ENCODE assay signal across 8 cellular contexts in the genomic region with DNA sequence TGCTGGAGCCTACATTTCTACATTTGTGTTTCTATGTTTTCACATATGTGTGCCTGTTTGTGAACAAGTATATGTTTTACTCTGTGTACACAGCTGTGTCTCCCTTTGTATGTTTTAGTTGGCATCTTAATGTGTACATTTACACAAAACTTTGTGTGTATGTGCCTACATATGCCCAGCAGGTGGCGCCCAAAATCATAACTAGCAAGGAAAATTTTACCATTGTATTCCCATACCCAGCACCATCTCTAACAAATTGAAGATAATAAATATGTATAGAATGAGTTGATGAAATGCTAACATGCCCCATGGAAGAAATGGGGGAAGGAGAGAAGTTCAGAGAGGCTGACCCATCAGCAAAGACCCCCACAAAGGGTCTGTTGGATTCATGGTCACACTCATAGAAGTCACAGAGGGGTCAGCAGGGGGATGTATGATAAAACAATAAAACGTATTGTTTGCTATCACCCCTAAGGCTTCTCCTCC. TPM values are rescaled to one million over a fixed set of nuclear protein-coding genes. Genes with fewer than 3 reads are reported as not detected.
DNase-seq lines count a peak whose midpoint lies in the region; ATAC-seq and TF ChIP-seq lines count a peak whose summit lies in the region.

No MANE protein-coding gene starts in this region.

- no peak for TF ChIP-seq POLR2A in GM18505 (IDR thresholded peaks at IDR 0.05; ENCODE audit: borderline replicate concordance, extremely low read depth, insufficient read depth, insufficient read length)

- intact Hi-C loops in activated naive CD4-positive, alpha-beta T cell treated with anti-CD3 and anti-CD28 coated beads for 36 hours (cut with micrococcal nuclease), result loop anchor here (1.0 to 2.0 kb wide), 5 partner anchors 100 to 399 kb away; a partner anchor contains a TSS
- intact Hi-C loops in head of caudate nucleus (cut with DNase I), result loop anchor here (10.0 kb wide), 1 partner anchor 269 kb away; a partner anchor contains a TSS

- ATAC-seq in SK-N-SH treated with all-trans-retinoic acid at 6 μM for 48 hours, result peak; percentile 90
- no peak for ATAC-seq in HG03097 (IDR thresholded peaks at IDR 0.05; ENCODE audit: low FRiP score, unreplicated experiment)
- ATAC-seq in GM18505 (IDR thresholded peaks at IDR 0.05; ENCODE audit: unreplicated experiment), result no peak

- H3K4me3 Mint-ChIP-seq in activated naive CD4-positive, alpha-beta T cell treated with anti-CD3 and anti-CD28 coated beads for 36 hours, result no peak overlapping the region

- no peaks in the 10 kb centered on the region for H3K27me3 Mint-ChIP-seq in activated naive CD4-positive, alpha-beta T cell treated with anti-CD3 and anti-CD28 coated beads for 36 hours (ENCODE audit: low read depth)

- peaks cover 12% of the 10 kb centered on the region for H3K9me3 Mint-ChIP-seq in activated naive CD4-positive, alpha-beta T cell treated with anti-CD3 and anti-CD28 coated beads for 36 hours

- DNase-seq in NCI-H1048 (lab: John Stamatoyannopoulos, UW), result peak; percentile 24
- DNase-seq in activated naive CD4-positive, alpha-beta T cell treated with anti-CD3 and anti-CD28 coated beads for 36 hours, result peak; percentile 89
- peak; percentile 37 to 93 (median 80) for DNase-seq in head of caudate nucleus
- peak; percentile 37 for DNase-seq in pulmonary artery endothelial cell (ENCODE audit: low read depth, low spot score)

- TF ChIP-seq CTCF in GM12872 (IDR thresholded peaks at IDR 0.05; ENCODE audit: insufficient read depth, low read depth, low read length), result peak; percentile 61

- H3K4me1 Mint-ChIP-seq in activated naive CD4-positive, alpha-beta T cell treated with anti-CD3 and anti-CD28 coated beads for 36 hours (ENCODE audit: low read depth), result peaks cover 24% of the 10 kb centered on the region

- CTCF ChIA-PET in activated naive CD4-positive, alpha-beta T cell treated with anti-CD3 and anti-CD28 coated beads for 36 hours (lab: Charles Lee), result interaction anchor here (0.5 to 5.6 kb wide), 40 partner anchors 10 to 1347 kb away, joined by 3 to 75 read pairs (median 5); no protein-coding TSS in a partner anchor

- H3K27ac Mint-ChIP-seq in activated naive CD4-positive, alpha-beta T cell treated with anti-CD3 and anti-CD28 coated beads for 36 hours, result no peak overlapping the region

- peaks cover 2% of the 10 kb centered on the region for H3K36me3 Mint-ChIP-seq in activated naive CD4-positive, alpha-beta T cell treated with anti-CD3 and anti-CD28 coated beads for 36 hours (ENCODE audit: low read depth)

TF ChIP-seq in SK-N-SH treated with all-trans-retinoic acid at 6 μM for 48 hours, 23 proteins besides CTCF, POLR2A, EP300 and RAD21:
- TF ChIP-seq PPARA (CRISPR knock-in tag; IDR thresholded peaks at IDR 0.05; ENCODE audit: borderline replicate concordance), result no peak
- TF ChIP-seq ZNF8 (CRISPR knock-in tag; IDR thresholded peaks at IDR 0.05), result no peak
- no peak for TF ChIP-seq TOX (CRISPR knock-in tag; IDR thresholded peaks at IDR 0.05; ENCODE audit: borderline replicate concordance)
- TF ChIP-seq SNAI2 (CRISPR knock-in tag; IDR thresholded peaks at IDR 0.05), result no peak
- no peak for TF ChIP-seq TCF4 (CRISPR knock-in tag; IDR thresholded peaks at IDR 0.05; ENCODE audit: borderline replicate concordance)
- TF ChIP-seq, protein P1, sequence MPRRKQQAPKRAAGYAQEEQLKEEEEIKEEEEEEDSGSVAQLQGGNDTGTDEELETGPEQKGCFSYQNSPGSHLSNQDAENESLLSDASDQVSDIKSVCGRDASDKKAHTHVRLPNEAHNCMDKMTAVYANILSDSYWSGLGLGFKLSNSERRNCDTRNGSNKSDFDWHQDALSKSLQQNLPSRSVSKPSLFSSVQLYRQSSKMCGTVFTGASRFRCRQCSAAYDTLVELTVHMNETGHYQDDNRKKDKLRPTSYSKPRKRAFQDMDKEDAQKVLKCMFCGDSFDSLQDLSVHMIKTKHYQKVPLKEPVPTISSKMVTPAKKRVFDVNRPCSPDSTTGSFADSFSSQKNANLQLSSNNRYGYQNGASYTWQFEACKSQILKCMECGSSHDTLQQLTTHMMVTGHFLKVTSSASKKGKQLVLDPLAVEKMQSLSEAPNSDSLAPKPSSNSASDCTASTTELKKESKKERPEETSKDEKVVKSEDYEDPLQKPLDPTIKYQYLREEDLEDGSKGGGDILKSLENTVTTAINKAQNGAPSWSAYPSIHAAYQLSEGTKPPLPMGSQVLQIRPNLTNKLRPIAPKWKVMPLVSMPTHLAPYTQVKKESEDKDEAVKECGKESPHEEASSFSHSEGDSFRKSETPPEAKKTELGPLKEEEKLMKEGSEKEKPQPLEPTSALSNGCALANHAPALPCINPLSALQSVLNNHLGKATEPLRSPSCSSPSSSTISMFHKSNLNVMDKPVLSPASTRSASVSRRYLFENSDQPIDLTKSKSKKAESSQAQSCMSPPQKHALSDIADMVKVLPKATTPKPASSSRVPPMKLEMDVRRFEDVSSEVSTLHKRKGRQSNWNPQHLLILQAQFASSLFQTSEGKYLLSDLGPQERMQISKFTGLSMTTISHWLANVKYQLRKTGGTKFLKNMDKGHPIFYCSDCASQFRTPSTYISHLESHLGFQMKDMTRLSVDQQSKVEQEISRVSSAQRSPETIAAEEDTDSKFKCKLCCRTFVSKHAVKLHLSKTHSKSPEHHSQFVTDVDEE (CRISPR knock-in tag; IDR thresholded peaks at IDR 0.05), result no peak
- TF ChIP-seq ISL1 (CRISPR knock-in tag; IDR thresholded peaks at IDR 0.05), result no peak
- no peak for TF ChIP-seq ZNF565 (CRISPR knock-in tag; conservative IDR thresholded peaks at IDR 0.05; ENCODE audit: low read depth)
- no peak for TF ChIP-seq ZFP30 (CRISPR knock-in tag; IDR thresholded peaks at IDR 0.05)
- no peak for TF ChIP-seq ZFP3 (CRISPR knock-in tag; IDR thresholded peaks at IDR 0.05)
- TF ChIP-seq, protein P2, sequence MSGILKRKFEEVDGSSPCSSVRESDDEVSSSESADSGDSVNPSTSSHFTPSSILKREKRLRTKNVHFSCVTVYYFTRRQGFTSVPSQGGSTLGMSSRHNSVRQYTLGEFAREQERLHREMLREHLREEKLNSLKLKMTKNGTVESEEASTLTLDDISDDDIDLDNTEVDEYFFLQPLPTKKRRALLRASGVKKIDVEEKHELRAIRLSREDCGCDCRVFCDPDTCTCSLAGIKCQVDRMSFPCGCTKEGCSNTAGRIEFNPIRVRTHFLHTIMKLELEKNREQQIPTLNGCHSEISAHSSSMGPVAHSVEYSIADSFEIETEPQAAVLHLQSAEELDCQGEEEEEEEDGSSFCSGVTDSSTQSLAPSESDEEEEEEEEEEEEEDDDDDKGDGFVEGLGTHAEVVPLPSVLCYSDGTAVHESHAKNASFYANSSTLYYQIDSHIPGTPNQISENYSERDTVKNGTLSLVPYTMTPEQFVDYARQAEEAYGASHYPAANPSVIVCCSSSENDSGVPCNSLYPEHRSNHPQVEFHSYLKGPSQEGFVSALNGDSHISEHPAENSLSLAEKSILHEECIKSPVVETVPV (CRISPR knock-in tag; IDR thresholded peaks at IDR 0.05), result no peak
- TF ChIP-seq ESRRG (CRISPR knock-in tag; IDR thresholded peaks at IDR 0.05), result no peak
- no peak for TF ChIP-seq RARB (CRISPR knock-in tag; IDR thresholded peaks at IDR 0.05)
- no peak for TF ChIP-seq BACH2 (CRISPR knock-in tag; IDR thresholded peaks at IDR 0.05; ENCODE audit: borderline replicate concordance)
- TF ChIP-seq OSR1 (CRISPR knock-in tag; IDR thresholded peaks at IDR 0.05), result no peak
- no peak for TF ChIP-seq ZC3H10 (CRISPR knock-in tag; IDR thresholded peaks at IDR 0.05)
- no peak for TF ChIP-seq CSDC2 (CRISPR knock-in tag; IDR thresholded peaks at IDR 0.05)
- TF ChIP-seq, protein P3, sequence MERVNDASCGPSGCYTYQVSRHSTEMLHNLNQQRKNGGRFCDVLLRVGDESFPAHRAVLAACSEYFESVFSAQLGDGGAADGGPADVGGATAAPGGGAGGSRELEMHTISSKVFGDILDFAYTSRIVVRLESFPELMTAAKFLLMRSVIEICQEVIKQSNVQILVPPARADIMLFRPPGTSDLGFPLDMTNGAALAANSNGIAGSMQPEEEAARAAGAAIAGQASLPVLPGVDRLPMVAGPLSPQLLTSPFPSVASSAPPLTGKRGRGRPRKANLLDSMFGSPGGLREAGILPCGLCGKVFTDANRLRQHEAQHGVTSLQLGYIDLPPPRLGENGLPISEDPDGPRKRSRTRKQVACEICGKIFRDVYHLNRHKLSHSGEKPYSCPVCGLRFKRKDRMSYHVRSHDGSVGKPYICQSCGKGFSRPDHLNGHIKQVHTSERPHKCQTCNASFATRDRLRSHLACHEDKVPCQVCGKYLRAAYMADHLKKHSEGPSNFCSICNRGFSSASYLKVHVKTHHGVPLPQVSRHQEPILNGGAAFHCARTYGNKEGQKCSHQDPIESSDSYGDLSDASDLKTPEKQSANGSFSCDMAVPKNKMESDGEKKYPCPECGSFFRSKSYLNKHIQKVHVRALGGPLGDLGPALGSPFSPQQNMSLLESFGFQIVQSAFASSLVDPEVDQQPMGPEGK (CRISPR knock-in tag; IDR thresholded peaks at IDR 0.05; ENCODE audit: borderline replicate concordance), result no peak
- TF ChIP-seq, protein P4, sequence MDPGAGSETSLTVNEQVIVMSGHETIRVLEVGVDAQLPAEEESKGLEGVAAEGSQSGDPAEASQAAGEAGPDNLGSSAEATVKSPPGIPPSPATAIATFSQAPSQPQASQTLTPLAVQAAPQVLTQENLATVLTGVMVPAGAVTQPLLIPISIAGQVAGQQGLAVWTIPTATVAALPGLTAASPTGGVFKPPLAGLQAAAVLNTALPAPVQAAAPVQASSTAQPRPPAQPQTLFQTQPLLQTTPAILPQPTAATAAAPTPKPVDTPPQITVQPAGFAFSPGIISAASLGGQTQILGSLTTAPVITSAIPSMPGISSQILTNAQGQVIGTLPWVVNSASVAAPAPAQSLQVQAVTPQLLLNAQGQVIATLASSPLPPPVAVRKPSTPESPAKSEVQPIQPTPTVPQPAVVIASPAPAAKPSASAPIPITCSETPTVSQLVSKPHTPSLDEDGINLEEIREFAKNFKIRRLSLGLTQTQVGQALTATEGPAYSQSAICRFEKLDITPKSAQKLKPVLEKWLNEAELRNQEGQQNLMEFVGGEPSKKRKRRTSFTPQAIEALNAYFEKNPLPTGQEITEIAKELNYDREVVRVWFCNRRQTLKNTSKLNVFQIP (CRISPR knock-in tag; IDR thresholded peaks at IDR 0.05; ENCODE audit: borderline replicate concordance, low read depth), result no peak
- no peak for TF ChIP-seq GLIS3 (CRISPR knock-in tag; IDR thresholded peaks at IDR 0.05)

RNA-seq across cellular contexts. Expression of a gene that starts 48.1 kb away (rescaled TPM):
- total RNA-seq in activated naive CD4-positive, alpha-beta T cell treated with anti-CD3 and anti-CD28 coated beads for 36 hours, result not detected
- 2.2 and 3.9 TPM in 2 replicates for total RNA-seq in pulmonary artery endothelial cell

Comparison
In these comparisons a context has a peak if more than half of its experiments do, and no peak if none do; other contexts are left out.
1. DNase-seq: peak in every context shown above with its lines; median percentile 89 in activated naive CD4-positive, alpha-beta T cell treated with anti-CD3 and anti-CD28 coated beads for 36 hours; 80 in head of caudate nucleus; 37 in pulmonary artery endothelial cell; 24 in NCI-H1048.